Comparison of ENCODE assay signal across 22 cellular contexts in the genomic region with DNA sequence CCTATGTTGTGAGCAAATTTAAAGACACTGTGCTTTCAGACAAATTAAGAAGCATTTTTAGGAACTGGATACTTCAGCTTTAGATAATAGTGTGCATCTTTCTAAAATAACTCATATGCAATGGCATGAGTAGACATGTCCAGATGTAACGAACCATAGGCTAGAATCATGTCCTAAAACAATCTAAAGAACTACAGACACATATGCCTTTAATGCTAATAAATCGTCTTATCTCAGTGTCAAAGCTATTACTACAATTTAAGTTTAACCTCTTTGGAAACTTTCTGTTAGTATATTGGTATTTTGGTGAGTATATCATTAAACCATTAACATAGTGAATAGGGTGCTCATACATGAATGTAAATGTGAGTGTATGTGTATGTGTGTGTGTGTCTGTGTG.
A peak's percentile ranks its signal among the peaks of the same experiment; 100 is the strongest.
DNase-seq lines count a peak whose midpoint lies in the region; ATAC-seq, FAIRE-seq and TF ChIP-seq lines count a peak whose summit lies in the region.
"Had no signal": no experiment of that assay in that cellular context is flagged by ENCODE, and none has a peak within 500 bp of the region (broad histone marks: within the 10 kb centered on the region; RNA-seq: fewer than 3 reads in every experiment).

No MANE protein-coding gene starts in this region.

- TF ChIP-seq CTCF in A549 (IDR thresholded peaks at IDR 0.05) (no peak), epithelial cell of esophagus (IDR thresholded peaks at IDR 0.05; ENCODE audit: insufficient read depth, low read depth, low read length, missing control alignments) (no peak), keratinocyte (optimal IDR thresholded peaks at IDR 0.05 in 1 of 3, IDR thresholded peaks at IDR 0.05 in 1 of 3, conservative IDR thresholded peaks at IDR 0.05 in 1 of 3; ENCODE audit: extremely low read depth in 1 of 3, insufficient read depth in 2 of 3, low read length in 3 of 3) (no peak)

- H2AFZ ChIP-seq in keratinocyte (ENCODE audit: control insufficient read depth, low read length): peak overlapping the region; percentile 29

- H3K79me2 ChIP-seq in keratinocyte (ENCODE audit: control insufficient read depth, insufficient read depth, low read length): no peaks in the 10 kb centered on the region

- H3K27ac ChIP-seq in A549 (no peak overlapping the region), keratinocyte (ENCODE audit: control insufficient read depth, insufficient read depth, low read length) (no peak overlapping the region)
- H3K27ac ChIP-seq: 22Rv1, BLaER1 had no signal

- POLR2A ChIA-PET in A549 (lab: Yijun Ruan, JAX): interaction anchor here (0.6 kb wide), 1 partner anchor 760 kb away, joined by 4 read pairs; no protein-coding TSS in a partner anchor

- no peaks in the 10 kb centered on the region for H3K27me3 ChIP-seq in keratinocyte (ENCODE audit: control insufficient read depth, extremely low read depth, insufficient read depth, low read length)
- H3K27me3 ChIP-seq: BE2C, BLaER1 had no signal

- WGBS in A549 (ENCODE audit: missing lambda C conversion rate): 16% methylated on average over 2 of the region's 2 CpGs

- CTCF ChIA-PET in A549 (lab: Yijun Ruan, JAX): no interaction called here

- no peaks in the 10 kb centered on the region for H3K9me1 ChIP-seq in keratinocyte (ENCODE audit: control insufficient read depth, extremely low read depth, insufficient read depth, low read length)

- no peaks in the 10 kb centered on the region for H4K20me1 ChIP-seq in keratinocyte (ENCODE audit: control insufficient read depth, extremely low read depth, insufficient read depth, low read length)
- H4K20me1 ChIP-seq: BLaER1 had no signal

- FAIRE-seq in A549 (lab: Jason Lieb, UNC) (peak; percentile 86), keratinocyte (lab: Jason Lieb, UNC) (no peak)
- FAIRE-seq: D721Med, G401.6, GM12891, GM19239 had no signal

- no peak for TF ChIP-seq POLR2A in A549 (IDR thresholded peaks at IDR 0.05; ENCODE audit: low read length)

- TF ChIP-seq EP300 in A549 (IDR thresholded peaks at IDR 0.05): no peak

- H3K9ac ChIP-seq in keratinocyte (ENCODE audit: control insufficient read depth, extremely low read depth, insufficient read depth, low read length): no peak overlapping the region
- H3K9ac ChIP-seq: BLaER1 had no signal

- H3K4me1 ChIP-seq in A549 (no peaks in the 10 kb centered on the region), keratinocyte (ENCODE audit: control insufficient read depth, extremely low read depth, insufficient read depth, low read length) (peaks cover 10% of the 10 kb centered on the region)
- H3K4me1 ChIP-seq: BE2C, BLaER1 had no signal

- dilution Hi-C loops in keratinocyte (cut with MboI; ENCODE audit: extremely low pct_ligation_motif_present, low sequenced_read_pairs): no loop called here

- H3K4me3 ChIP-seq in A549 (no peak overlapping the region), epithelial cell of esophagus (ENCODE audit: low read length) (no peak overlapping the region), keratinocyte (ENCODE audit: control insufficient read depth in 2 of 3, extremely low read depth in 1 of 3, insufficient read depth in 2 of 3, low read depth in 1 of 3, low read length in 3 of 3) (no peak overlapping the region)
- H3K4me3 ChIP-seq: BLaER1 had no signal

- peak; percentile 11 for DNase-seq in NCI-H2171 treated with DMSO at 0.1 percent for 48 hours (lab: John Stamatoyannopoulos, UW)
- DNase-seq in NCI-H2171 (lab: John Stamatoyannopoulos, UW): no peak
- DNase-seq in A549 (ENCODE audit: low read depth in 1 of 2, low spot score in 1 of 2): no peak
- peak; percentile 51 for DNase-seq in epithelial cell of esophagus (ENCODE audit: low read depth)
- no peak for DNase-seq in keratinocyte (ENCODE audit: low read depth, low spot score)
- DNase-seq in H4 (ENCODE audit: low spot score): no peak
- DNase-seq in D341Med (ENCODE audit: low spot score): no peak
- DNase-seq: ACHN; BE2C; C1 segment of cervical spinal cord; CD4-positive, alpha-beta memory T cell; CD4-positive, CD25-positive, alpha-beta regulatory T cell; CD8-positive, alpha-beta memory T cell; COR-L47; DMS79 treated with DMSO at 0.1 percent for 48 hours; GF-D8 had no signal

- H3K4me2 ChIP-seq in A549 (no peak overlapping the region), keratinocyte (ENCODE audit: control insufficient read depth, extremely low read depth, insufficient read depth, low read depth, low read length) (no peak overlapping the region)
- H3K4me2 ChIP-seq: BLaER1 had no signal

- H3K36me3 ChIP-seq in keratinocyte (ENCODE audit: control insufficient read depth in 2 of 2, extremely low read depth in 1 of 2, insufficient read depth in 2 of 2, low read length in 2 of 2): no peaks in the 10 kb centered on the region
- H3K36me3 ChIP-seq: BE2C, BLaER1 had no signal

- no peak for TF ChIP-seq RAD21 in A549 (conservative IDR thresholded peaks at IDR 0.05 in 1 of 2, IDR thresholded peaks at IDR 0.05 in 1 of 2)

- H3K9me3 ChIP-seq in A549 (no peaks in the 10 kb centered on the region), keratinocyte (ENCODE audit: control insufficient read depth, low read depth, low read length) (no peaks in the 10 kb centered on the region)
- H3K9me3 ChIP-seq: BE2C, BLaER1 had no signal

- no peak for ATAC-seq in A549

TF ChIP-seq in A549, 52 proteins besides CTCF, POLR2A, EP300 and RAD21:
- no peak for TF ChIP-seq RFX5 (IDR thresholded peaks at IDR 0.05)
TF ChIP-seq in A549: peak in this region for 0.

Comparison
In these comparisons a context has a peak if more than half of its experiments do, and no peak if none do; other contexts are left out.
1. DNase-seq: peak in NCI-H2171 treated with DMSO at 0.1 percent for 48 hours (single experiment) and epithelial cell of esophagus (single experiment); none in NCI-H2171 (single experiment), A549 (0 of 2), keratinocyte (single experiment), H4 (single experiment) and D341Med (single experiment).